28 cellular contexts compared by ENCODE assay signal in the genomic region with DNA sequence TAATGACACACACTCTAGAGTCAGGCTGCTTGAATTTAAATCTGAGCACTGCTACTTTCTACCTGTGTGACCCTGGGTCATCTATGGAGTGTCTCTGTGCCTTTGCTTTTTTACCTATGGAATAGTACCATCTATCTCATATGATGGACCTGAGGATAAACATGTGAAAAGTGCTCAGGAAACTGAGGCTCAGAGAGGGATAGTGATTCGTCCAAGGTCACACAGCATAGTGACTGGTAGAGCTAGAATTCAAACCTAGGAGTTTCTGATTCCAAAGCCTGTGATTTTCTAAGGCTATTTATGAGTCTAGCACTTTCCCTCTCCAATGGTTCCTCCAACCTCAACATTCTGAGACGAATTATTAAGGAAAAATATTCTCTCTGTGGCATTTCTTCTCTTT.
"Had no signal": no experiment of that assay in that cellular context is flagged by ENCODE, and none has a peak within 500 bp of the region (broad histone marks: within the 10 kb centered on the region; RNA-seq: fewer than 3 reads in every experiment).

No MANE protein-coding gene starts in this region.

- H3K27me3 ChIP-seq: ovary, spleen, suprapubic skin, testis, tibial artery, transverse colon, upper lobe of right lung, uterus had no signal

- H3K4me2 ChIP-seq: smooth muscle cell had no signal

- H3K4me1 ChIP-seq: spleen, suprapubic skin, upper lobe of right lung, uterus had no signal

- H3K4me3 ChIP-seq: ovary, psoas muscle, skin epidermis, smooth muscle cell, spleen, suprapubic skin, testis, tibial artery, transverse colon, upper lobe of right lung, uterus had no signal

- H3K9ac ChIP-seq: parathyroid adenoma had no signal

- H3K79me2 ChIP-seq: parathyroid adenoma had no signal

- DNase-seq: naive thymus-derived CD8-positive, alpha-beta T cell; nephron progenitor cell; occipital lobe; ovary; right cardiac atrium; spleen; stimulated activated CD4-positive, alpha-beta T cell treated with anti-CD3 and anti-CD28 coated beads, Interleukin-12 subunit alpha, Interleukin-12 subunit beta, amount 100 ng/mL, for 4 hours; stimulated activated CD4-positive, alpha-beta T cell treated with anti-CD3 and anti-CD28 coated beads, Interleukin-1b, Interleukin-23, amount 100 ng/mL, for 48 hours; stimulated activated CD4-positive, alpha-beta T cell treated with anti-CD3 and anti-CD28 coated beads, Interleukin-4, amount 100 ng/mL, for 1 hour; stimulated activated CD4-positive, alpha-beta T cell treated with anti-CD3 and anti-CD28 coated beads, Interleukin-4, amount 100 ng/mL, for 4 hours; stimulated activated CD8-positive, alpha-beta memory T cell treated with anti-CD3 and anti-CD28 coated beads, Interleukin-4, amount 100 ng/mL, for 48 hours; stimulated activated naive CD4-positive, alpha-beta T cell; stimulated activated naive CD8-positive, alpha-beta T cell treated with anti-CD3 and anti-CD28 coated beads, Interleukin-15, amount 100 ng/mL, for 72 hours; stimulated activated naive CD8-positive, alpha-beta T cell treated with anti-CD3 and anti-CD28 coated beads, Interleukin-15, Interleukin-2, amounts not matched to agents 100 U/mL and 50 U/mL, for 24 hours; substantia nigra; testis; tibial artery; transverse colon; upper lobe of right lung; uterus had no signal

- H2AFZ ChIP-seq: parathyroid adenoma had no signal

- H3K36me3 ChIP-seq: ovary, spleen, suprapubic skin, tibial artery, transverse colon, upper lobe of right lung, uterus had no signal

- ATAC-seq: naive thymus-derived CD8-positive, alpha-beta T cell; natural killer cell treated with Interleukin-12 subunit alpha and Interleukin-12 subunit beta and Interleukin-15 and Interleukin-18, amount 100 ng/mL, for 72 hours; psoas muscle; right cardiac atrium; sciatic nerve; stimulated activated memory B cell treated with anti-CD40 and anti-IgM and Interleukin-4, amounts not matched to agents 10 μg/mL and 1 μg/mL and 100 μg/mL, for 72 hours; stimulated activated naive CD8-positive, alpha-beta T cell treated with anti-CD3 and anti-CD28 coated beads, Interleukin-15, amount 100 ng/mL, for 72 hours; stimulated activated naive CD8-positive, alpha-beta T cell treated with anti-CD3 and anti-CD28 coated beads, Interleukin-15, Interleukin-2, amounts not matched to agents 100 U/mL and 50 U/mL, for 24 hours; upper lobe of right lung had no signal

- H3K27ac ChIP-seq: ovary, parathyroid adenoma, skin epidermis, suprapubic skin, testis, transverse colon, upper lobe of right lung, uterus had no signal

- H3K9me3 ChIP-seq: ovary, psoas muscle, spleen, suprapubic skin, testis, tibial artery, transverse colon, upper lobe of right lung, uterus had no signal
